Comparison of ENCODE assay signal across 26 cellular contexts in genomic region chr9:93948456-93949072, GRCh38. TPM values are rescaled to one million over a fixed set of nuclear protein-coding genes. Genes with fewer than 3 reads are reported as not detected.
DNase-seq lines count a peak whose midpoint lies in the region; ATAC-seq and TF ChIP-seq lines count a peak whose summit lies in the region.
"Had no signal": no experiment of that assay in that cellular context is flagged by ENCODE, and none has a peak within 500 bp of the region (broad histone marks: within the 10 kb centered on the region; RNA-seq: fewer than 3 reads in every experiment).

No MANE protein-coding gene starts in this region.

- H3K4me3 Mint-ChIP-seq in GM23338 = peak overlapping the region; percentile 70
- no peak overlapping the region for H3K4me3 Mint-ChIP-seq in activated CD4-positive, alpha-beta memory T cell treated with anti-CD3 and anti-CD28 coated beads, Interleukin-2, amount 10 ng/mL, durations not matched to agents 7 days and 5 days
- H3K4me3 Mint-ChIP-seq: activated T-cell treated with anti-CD3 and anti-CD28 coated beads, Interleukin-2, amount 50 U/mL, for 24 hours had no signal

- peak overlapping the region; percentile 58 for H3K4me3 ChIP-seq in GM23338
- H3K4me3 ChIP-seq in NT2/D1 (ENCODE audit: insufficient read length, low read depth) = peak overlapping the region; percentile 24
- H3K4me3 ChIP-seq in iPS DF 6.9 (ENCODE audit: low read length) = peak overlapping the region; percentile 18; the same call in 1 of the 2 replicates
- no peak overlapping the region for H3K4me3 ChIP-seq in neuronal stem cell (ENCODE audit: low read length in 2 of 2)
- H3K4me3 ChIP-seq in transverse colon = no peak overlapping the region
- no peak overlapping the region for H3K4me3 ChIP-seq in colonic mucosa
- H3K4me3 ChIP-seq: adrenal gland, ovary, right lobe of liver, SJSA1, tibial artery had no signal

- TF ChIP-seq EP300 in transverse colon (IDR thresholded peaks at IDR 0.05; ENCODE audit: low read depth) = no peak

- no peaks in the 10 kb centered on the region for H3K9me2 ChIP-seq in GM23338 (ENCODE audit: insufficient read depth)

- H3K9me3 ChIP-seq in NT2/D1 (ENCODE audit: insufficient read depth, low read length) (no peaks in the 10 kb centered on the region), iPS DF 6.9 (ENCODE audit: control insufficient read depth, insufficient read depth, low read length) (no peaks in the 10 kb centered on the region), neuronal stem cell (replicated peaks in 1 of 2; ENCODE audit: control insufficient read depth in 2 of 2, insufficient read depth in 1 of 2, low read depth in 1 of 2, low read length in 2 of 2) (peaks cover 13 to 20% of the 10 kb centered on the region in 2 donors), transverse colon (no peaks in the 10 kb centered on the region), colonic mucosa (no peaks in the 10 kb centered on the region)
- H3K9me3 ChIP-seq: adrenal gland, ovary, right lobe of liver, SJSA1, tibial artery had no signal

- H3K23ac ChIP-seq in neuronal stem cell (ENCODE audit: low read depth, low read length, poor library complexity) = no peak overlapping the region

- peak overlapping the region; percentile 54 for H3K9ac ChIP-seq in NT2/D1 (ENCODE audit: insufficient read length, low read depth)
- no peak overlapping the region for H3K9ac ChIP-seq in neuronal stem cell (ENCODE audit: low read depth, low read length, poor library complexity)
- no peak overlapping the region for H3K9ac ChIP-seq in colonic mucosa (ENCODE audit: low read depth in 2 of 2, low read length in 2 of 2)
- H3K9ac ChIP-seq: KMS-11 had no signal

- H2AK5ac ChIP-seq in neuronal stem cell (ENCODE audit: low read depth, low read length) = no peak overlapping the region

- H2BK15ac ChIP-seq in neuronal stem cell (ENCODE audit: low read length) = no peak overlapping the region

- in situ Hi-C loops in transverse colon (cut with MboI; ENCODE audit: low pct_ligation_motif_present in 1 of 4, low pct_unique_long_range_greater_than_20kb in 1 of 4, low sequenced_read_pairs in 3 of 4) = no loop called here

- TF ChIP-seq CTCF in GM23338 (conservative IDR thresholded peaks at IDR 0.05; ENCODE audit: low read depth in 2 of 2) (no peak), transverse colon (IDR thresholded peaks at IDR 0.05) (no peak), colonic mucosa (IDR thresholded peaks at IDR 0.05) (no peak)

- H3K36me3 ChIP-seq in GM23338 (ENCODE audit: insufficient read depth) = no peaks in the 10 kb centered on the region
- H3K36me3 ChIP-seq in NT2/D1 (ENCODE audit: insufficient read depth, insufficient read length, low read length) = peaks cover 28% of the 10 kb centered on the region
- H3K36me3 ChIP-seq in iPS DF 6.9 (ENCODE audit: control insufficient read depth, insufficient read depth, low read length) = no peaks in the 10 kb centered on the region; the same call in 1 of the 2 replicates
- H3K36me3 ChIP-seq in neuronal stem cell (replicated peaks in 1 of 2; ENCODE audit: control insufficient read depth in 2 of 2, insufficient read depth in 2 of 2, low read length in 2 of 2) = no peaks in the 10 kb centered on the region
- H3K36me3 ChIP-seq in transverse colon = no peaks in the 10 kb centered on the region
- H3K36me3 ChIP-seq in colonic mucosa = no peaks in the 10 kb centered on the region
- H3K36me3 ChIP-seq: adrenal gland, brain microvascular endothelial cell, ovary, right lobe of liver, SJSA1, tibial artery had no signal

- H3K79me2 ChIP-seq in GM23338 (replicated peaks; ENCODE audit: insufficient read depth) = no peaks in the 10 kb centered on the region

- H4K91ac ChIP-seq in neuronal stem cell (ENCODE audit: low read depth, low read length, poor library complexity) = no peak overlapping the region

- no CpG with 5 or more reads among the region's 40 CpGs for WGBS in iPS DF 6.9 (ENCODE audit: insufficient coverage, insufficient read length)
- WGBS in neuronal stem cell (ENCODE audit: extremely low coverage in 2 of 2, insufficient read length in 2 of 2, insufficient replicate concordance in 1 of 2), 2 donors = no CpG with 5 or more reads among the region's 40 CpGs
- WGBS in transverse colon (ENCODE audit: low coverage in 1 of 2), 2 donors = 10% methylated on average over 12 to 40 of the region's 40 CpGs

- H3K14ac ChIP-seq in neuronal stem cell (ENCODE audit: low read length) = no peak overlapping the region

- H3K4me2 ChIP-seq in GM23338 (peak overlapping the region; percentile 83), neuronal stem cell (ENCODE audit: insufficient read depth, low read length, poor library complexity, severe bottlenecking) (peak overlapping the region; percentile 28)
- H3K4me2 ChIP-seq: KMS-11 had no signal

- H2BK5ac ChIP-seq in neuronal stem cell (ENCODE audit: low read length) = no peak overlapping the region

- CTCF ChIA-PET in activated CD4-positive, alpha-beta memory T cell treated with anti-CD3 and anti-CD28 coated beads, Interleukin-2, amount 10 ng/mL, durations not matched to agents 7 days and 5 days (lab: Charles Lee) = interaction anchor here (1.5 kb wide), 1 partner anchor 15 kb away, joined by 5 read pairs; no protein-coding TSS in a partner anchor

- peaks cover 20% of the 10 kb centered on the region for H3F3A ChIP-seq in GM23338 (replicated peaks; ENCODE audit: low read depth)

- H2BK120ac ChIP-seq in neuronal stem cell (ENCODE audit: low read depth, low read length) = no peak overlapping the region

- no peak overlapping the region for H2BK12ac ChIP-seq in neuronal stem cell (ENCODE audit: low read length)

- POLR2A ChIA-PET in activated CD4-positive, alpha-beta memory T cell treated with anti-CD3 and anti-CD28 coated beads, Interleukin-2, amount 10 ng/mL, durations not matched to agents 7 days and 5 days (lab: Charles Lee) = no interaction called here

- H3K9me3 Mint-ChIP-seq in GM23338 = peaks cover 23% of the 10 kb centered on the region
- peaks cover 2% of the 10 kb centered on the region for H3K9me3 Mint-ChIP-seq in activated CD4-positive, alpha-beta memory T cell treated with anti-CD3 and anti-CD28 coated beads, Interleukin-2, amount 10 ng/mL, durations not matched to agents 7 days and 5 days
- H3K9me3 Mint-ChIP-seq: activated T-cell treated with anti-CD3 and anti-CD28 coated beads, Interleukin-2, amount 50 U/mL, for 24 hours had no signal

- peak overlapping the region; percentile 1 for H3K18ac ChIP-seq in neuronal stem cell (ENCODE audit: low read length)

- DNase-seq in GM23338 (ENCODE audit: low spot score) (peak; percentile 27), NT2/D1 (ENCODE audit: low read depth, low spot score) (no peak), iPS DF 6.9 (ENCODE audit: low read depth, low spot score) (no peak), neuronal stem cell (ENCODE audit: low spot score) (no peak), NCI-H2227 (lab: John Stamatoyannopoulos, UW; ENCODE audit: unreplicated experiment) (no peak), transverse colon (no peak), colonic mucosa (no peak)
- no peak for DNase-seq in activated CD4-positive, alpha-beta memory T cell treated with anti-CD3 and anti-CD28 coated beads, Interleukin-2, amount 10 ng/mL, durations not matched to agents 7 days and 5 days
- DNase-seq: activated CD4-positive, alpha-beta T cell treated with anti-CD3 and anti-CD28 coated beads for 1 hour; activated CD8-positive, alpha-beta memory T cell treated with anti-CD3 and anti-CD28 coated beads for 24 hours; activated T-cell treated with anti-CD3 and anti-CD28 coated beads, Interleukin-2, amount 50 U/mL, for 24 hours; adrenal gland; brain microvascular endothelial cell; mesenchymal stem cell; NCI-H524 treated with DMSO at 0.1 percent for 48 hours; ovary; right lobe of liver; stimulated activated CD4-positive, alpha-beta T cell treated with anti-CD3 and anti-CD28 coated beads, Interleukin-12 subunit alpha, Interleukin-12 subunit beta, amount 100 ng/mL, for 4 hours; stimulated activated CD4-positive, alpha-beta T cell treated with anti-CD3 and anti-CD28 coated beads, Interleukin-4, amount 100 ng/mL, for 4 hours; stimulated activated naive CD4-positive, alpha-beta T cell treated with Interleukin-2 at 50 U/mL for 16 hours; tibial artery had no signal

- ATAC-seq in GM23338 = peak; percentile 2
- ATAC-seq: left lobe of liver, right lobe of liver had no signal

- H3K27ac ChIP-seq in GM23338 (ENCODE audit: low read depth) (no peak overlapping the region), iPS DF 6.9 (ENCODE audit: low read length) (no peak overlapping the region), neuronal stem cell (replicated peaks; ENCODE audit: low read length) (no peak overlapping the region), transverse colon (no peak overlapping the region), colonic mucosa (no peak overlapping the region)
- H3K27ac ChIP-seq: adrenal gland, brain microvascular endothelial cell, KMS-11, ovary, right lobe of liver, SJSA1, tibial artery had no signal

- H4K20me1 ChIP-seq in GM23338 (replicated peaks; ENCODE audit: insufficient read depth) = peaks cover 10% of the 10 kb centered on the region; the same call in 1 of the 2 replicates

- intact Hi-C loops in transverse colon (cut with DNase I; ENCODE audit: low total_unique reads) = no loop called here
- intact Hi-C loops in colonic mucosa (cut with DNase I) = no loop called here

- H3K27ac Mint-ChIP-seq in GM23338 = no peak overlapping the region
- no peak overlapping the region for H3K27ac Mint-ChIP-seq in activated CD4-positive, alpha-beta memory T cell treated with anti-CD3 and anti-CD28 coated beads, Interleukin-2, amount 10 ng/mL, durations not matched to agents 7 days and 5 days
- H3K27ac Mint-ChIP-seq: activated T-cell treated with anti-CD3 and anti-CD28 coated beads, Interleukin-2, amount 50 U/mL, for 24 hours had no signal

- H4K8ac ChIP-seq in neuronal stem cell (ENCODE audit: low read depth, low read length) = no peak overlapping the region

- H3K4me1 ChIP-seq in GM23338 (ENCODE audit: insufficient read depth) (peaks cover 63% of the 10 kb centered on the region), NT2/D1 (ENCODE audit: insufficient read depth, insufficient read length) (peaks cover 31% of the 10 kb centered on the region), iPS DF 6.9 (ENCODE audit: control insufficient read depth, insufficient read depth, low read length) (peaks cover 24% of the 10 kb centered on the region), neuronal stem cell (ENCODE audit: control insufficient read depth in 2 of 2, insufficient read depth in 1 of 2, low read depth in 1 of 2, low read length in 2 of 2) (peaks cover 0 to 11% of the 10 kb centered on the region in 2 donors), transverse colon (peaks cover 23 to 41% (median 36%) of the 10 kb centered on the region in 4 donors), colonic mucosa (peaks cover 16% of the 10 kb centered on the region)
- H3K4me1 ChIP-seq: SJSA1 had no signal

- no peak overlapping the region for H3K4ac ChIP-seq in neuronal stem cell (ENCODE audit: low read length)

- TF ChIP-seq POLR2A in transverse colon (IDR thresholded peaks at IDR 0.05) = no peak

- peaks cover 100% of the 10 kb centered on the region for H3K27me3 Mint-ChIP-seq in GM23338 (ENCODE audit: insufficient read depth, low read depth, poor library complexity)
- peaks cover 90% of the 10 kb centered on the region for H3K27me3 Mint-ChIP-seq in activated CD4-positive, alpha-beta memory T cell treated with anti-CD3 and anti-CD28 coated beads, Interleukin-2, amount 10 ng/mL, durations not matched to agents 7 days and 5 days

- H3K27me3 ChIP-seq in GM23338 (ENCODE audit: insufficient read depth) (peaks cover 99% of the 10 kb centered on the region), NT2/D1 (ENCODE audit: insufficient read depth, insufficient read length) (peaks cover 72% of the 10 kb centered on the region), iPS DF 6.9 (ENCODE audit: control insufficient read depth, insufficient read depth, low read length) (peaks cover 92% of the 10 kb centered on the region), neuronal stem cell (ENCODE audit: control insufficient read depth in 3 of 3, insufficient read depth in 3 of 3, low read depth in 1 of 3, low read length in 3 of 3) (peaks cover 83 to 100% (median 100%) of the 10 kb centered on the region in 3 experiments), transverse colon (peaks cover 100% of the 10 kb centered on the region), colonic mucosa (peaks cover 92% of the 10 kb centered on the region)

- peak overlapping the region; percentile 87 for H2AFZ ChIP-seq in GM23338
- peak overlapping the region; percentile 56 for H2AFZ ChIP-seq in neuronal stem cell (ENCODE audit: low read length)

- H3K36me3 Mint-ChIP-seq in GM23338 (ENCODE audit: low read depth) = peaks cover 4% of the 10 kb centered on the region; the same call in 1 of the 3 replicates
- H3K36me3 Mint-ChIP-seq in activated CD4-positive, alpha-beta memory T cell treated with anti-CD3 and anti-CD28 coated beads, Interleukin-2, amount 10 ng/mL, durations not matched to agents 7 days and 5 days (ENCODE audit: low read depth) = peaks cover 11% of the 10 kb centered on the region

- H3K4me1 Mint-ChIP-seq in GM23338 = peaks cover 62% of the 10 kb centered on the region
- peaks cover 42% of the 10 kb centered on the region for H3K4me1 Mint-ChIP-seq in activated CD4-positive, alpha-beta memory T cell treated with anti-CD3 and anti-CD28 coated beads, Interleukin-2, amount 10 ng/mL, durations not matched to agents 7 days and 5 days

- peaks cover 2% of the 10 kb centered on the region for H3K79me1 ChIP-seq in neuronal stem cell (ENCODE audit: low read depth, low read length)

RNA-seq across cellular contexts. Expression of gene BARX1, which starts 6.6 kb away (rescaled TPM):
- total RNA-seq in GM23338 (2014; rRNA removed; shearing (Covaris generic)) = 1.6 and 2.1 TPM in 2 replicates
- 0.87 and 1.1 TPM in 2 replicates for polyA plus RNA-seq in GM23338 (2016; fragmentation: Nextera tagmentation; extraction: Ambion mirVana)
- 2.4 TPM for polyA plus RNA-seq in neuronal stem cell (2013, experiment 1 of 2)
- polyA plus RNA-seq in neuronal stem cell (2013, experiment 2 of 2) = 2.4 TPM
- under 1 TPM; 0.20 to 0.28 TPM for total RNA-seq in activated CD4-positive, alpha-beta memory T cell treated with anti-CD3 and anti-CD28 coated beads, Interleukin-2, amount 10 ng/mL, durations not matched to agents 7 days and 5 days
- not detected for total RNA-seq in transverse colon
- total RNA-seq in colonic mucosa = not detected
- total RNA-seq: adrenal gland; left lobe of liver; ovary; right lobe of liver; SJSA1; T-helper 1 cell treated with Interleukin-12 subunit alpha and Interleukin-12 subunit beta and Interleukin-4 antibody, amounts not matched to agents 30 ng/mL and 1 ng/mL, for 36 hours had no signal
- polyA plus RNA-seq: AG04450 had no signal

Comparison
In these comparisons a context has a peak if more than half of its experiments do, and no peak if none do; other contexts are left out.
1. H3K4me3 ChIP-seq: peak in GM23338 (single experiment), NT2/D1 (single experiment) and iPS DF 6.9 (single experiment); none in neuronal stem cell (0 of 2), transverse colon (0 of 4) and colonic mucosa (single experiment).